Comparison of ENCODE assay signal across 19 cellular contexts in the genomic region with DNA sequence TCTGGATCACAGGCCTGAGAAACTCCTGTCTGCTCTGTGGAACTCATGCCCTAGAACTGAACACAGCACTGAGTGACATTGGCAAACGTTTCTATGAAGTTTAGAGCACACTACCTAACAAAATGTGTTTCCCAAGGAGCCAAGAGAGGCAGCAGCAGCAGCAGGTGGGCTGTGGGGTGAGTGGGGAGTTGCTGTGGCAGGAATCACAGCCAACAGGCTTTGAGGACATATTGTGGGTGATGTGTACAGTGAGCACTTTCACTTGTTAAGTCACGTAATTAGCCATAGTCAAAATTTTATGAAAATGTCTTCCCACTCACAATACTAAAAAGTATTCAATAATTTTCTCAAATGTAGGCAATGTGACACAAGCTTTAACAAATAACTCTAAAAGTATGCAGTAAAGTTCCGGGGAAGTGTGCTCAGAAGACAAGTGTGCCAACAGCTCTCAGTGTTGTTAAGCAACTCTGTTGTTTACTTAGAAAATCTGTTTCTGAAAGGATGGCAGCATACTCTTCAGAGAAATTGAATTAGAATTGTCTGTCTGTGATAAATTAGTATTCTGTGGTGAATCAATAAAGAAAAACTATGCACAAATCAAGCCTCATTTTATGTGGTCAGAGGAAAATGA.
DNase-seq lines count a peak whose midpoint lies in the region; ATAC-seq, FAIRE-seq and TF ChIP-seq lines count a peak whose summit lies in the region.
"Had no signal": no experiment of that assay in that cellular context is flagged by ENCODE, and none has a peak within 500 bp of the region (broad histone marks: within the 10 kb centered on the region; RNA-seq: fewer than 3 reads in every experiment).

No MANE protein-coding gene starts in this region.

- DNase-seq in AG08395 (ENCODE audit: low spot score) (peak; percentile 12), GM04503 (ENCODE audit: low read depth) (peak; percentile 48), bronchial epithelial cell (ENCODE audit: low read depth) (peak; percentile 12), lower lobe of right lung (no peak), breast epithelium (ENCODE audit: low spot score in 2 of 2) (no peak), mesenteric fat pad (ENCODE audit: low spot score) (no peak), T-helper 2 cell (no peak), DMS 273 (lab: John Stamatoyannopoulos, UW; ENCODE audit: unreplicated experiment) (no peak)
- DNase-seq: 8988T; CD4-positive, CD25-positive, alpha-beta regulatory T cell; EL; GOT3; MV-4-11; NCI-H146; NCI-H2107; NCI-H345; NCI-H526 treated with DMSO at 0.1 percent for 48 hours; SIG-M5 had no signal

- FAIRE-seq in bronchial epithelial cell (lab: Jason Lieb, UNC) = no peak
- FAIRE-seq: D721Med had no signal

- intact Hi-C loops in lower lobe of right lung (cut with DNase I) = no loop called here
- intact Hi-C loops in breast epithelium (cut with DNase I; ENCODE audit: low total_unique reads) = no loop called here

- no peaks in the 10 kb centered on the region for H3K27me3 ChIP-seq in bronchial epithelial cell (ENCODE audit: control insufficient read depth, insufficient read depth, low read length)
- H3K27me3 ChIP-seq in lower lobe of right lung (ENCODE audit: low read depth) = no peaks in the 10 kb centered on the region
- H3K27me3 ChIP-seq in breast epithelium = no peaks in the 10 kb centered on the region

- no peaks in the 10 kb centered on the region for H3K36me3 ChIP-seq in bronchial epithelial cell (ENCODE audit: control insufficient read depth, insufficient read depth, low read length)
- no peaks in the 10 kb centered on the region for H3K36me3 ChIP-seq in lower lobe of right lung
- no peaks in the 10 kb centered on the region for H3K36me3 ChIP-seq in breast epithelium

- TF ChIP-seq CTCF in bronchial epithelial cell (IDR thresholded peaks at IDR 0.05; ENCODE audit: insufficient read depth, low read length, severe bottlenecking) = no peak
- TF ChIP-seq CTCF in lower lobe of right lung (IDR thresholded peaks at IDR 0.05) = no peak
- TF ChIP-seq CTCF in breast epithelium (IDR thresholded peaks at IDR 0.05) = no peak

- H3K9me3 ChIP-seq in lower lobe of right lung (no peaks in the 10 kb centered on the region), breast epithelium (no peaks in the 10 kb centered on the region)

- no peak for TF ChIP-seq POLR2A in breast epithelium (IDR thresholded peaks at IDR 0.05)

- ATAC-seq in lower lobe of right lung = peak in 1 of 2 donors; percentile 27

- H3K4me3 ChIP-seq in bronchial epithelial cell (ENCODE audit: low read depth, low read length) (no peak overlapping the region), lower lobe of right lung (no peak overlapping the region), breast epithelium (no peak overlapping the region)

- H3K4me1 ChIP-seq in lower lobe of right lung = peaks cover 8% of the 10 kb centered on the region
- no peaks in the 10 kb centered on the region for H3K4me1 ChIP-seq in breast epithelium

- H3K27ac ChIP-seq in lower lobe of right lung (peak overlapping the region; percentile 68), breast epithelium (no peak overlapping the region)

Comparison
In these comparisons a context has a peak if more than half of its experiments do, and no peak if none do; other contexts are left out.
1. DNase-seq: peak in AG08395 (single experiment), GM04503 (single experiment) and bronchial epithelial cell (single experiment); none in lower lobe of right lung (single experiment), breast epithelium (0 of 2), mesenteric fat pad (single experiment), T-helper 2 cell (0 of 5) and DMS 273 (single experiment).